3 cellular contexts compared by ENCODE assay signal in genomic region chr5:73422164-73422563, GRCh38.
TF ChIP-seq lines count a peak whose summit lies in the region.

No MANE protein-coding gene starts in this region.

TF ChIP-seq in A549, 52 proteins besides CTCF, POLR2A, EP300 and RAD21:
- no peak for TF ChIP-seq ESRRA (IDR thresholded peaks at IDR 0.05; ENCODE audit: borderline replicate concordance, low read length)
- no peak for TF ChIP-seq FOXS1 (CRISPR knock-in tag; IDR thresholded peaks at IDR 0.05)
- TF ChIP-seq MAX (IDR thresholded peaks at IDR 0.05) = no peak
- TF ChIP-seq RNF2 (IDR thresholded peaks at IDR 0.05; ENCODE audit: borderline replicate concordance, low read depth) = no peak
- no peak for TF ChIP-seq EHF (CRISPR knock-in tag; IDR thresholded peaks at IDR 0.05)
- TF ChIP-seq RARB (CRISPR knock-in tag; IDR thresholded peaks at IDR 0.05) = no peak
- no peak for TF ChIP-seq ZFP36 (IDR thresholded peaks at IDR 0.05; ENCODE audit: borderline replicate concordance, partially characterized antibody)
- no peak for TF ChIP-seq SMC3 (IDR thresholded peaks at IDR 0.05)
- TF ChIP-seq ZSCAN20 (CRISPR knock-in tag; IDR thresholded peaks at IDR 0.05) = no peak
- TF ChIP-seq HEYL (CRISPR knock-in tag; IDR thresholded peaks at IDR 0.05) = no peak
- no peak for TF ChIP-seq HOXB5 (CRISPR knock-in tag; IDR thresholded peaks at IDR 0.05)
- TF ChIP-seq ZC3H11A (IDR thresholded peaks at IDR 0.05) = no peak
- no peak for TF ChIP-seq CBX8 (IDR thresholded peaks at IDR 0.05)
- no peak for TF ChIP-seq ATOH8 (CRISPR knock-in tag; IDR thresholded peaks at IDR 0.05; ENCODE audit: low read depth)

TF ChIP-seq in GM23338, 12 proteins besides CTCF, POLR2A, EP300 and RAD21:
- TF ChIP-seq ZNF462 (CRISPR knock-in tag; IDR thresholded peaks at IDR 0.05) (no peak), ETS1 (IDR thresholded peaks at IDR 0.05) (no peak), REST (IDR thresholded peaks at IDR 0.05; ENCODE audit: unreplicated experiment) (no peak), ZNF331 (CRISPR knock-in tag; IDR thresholded peaks at IDR 0.05; ENCODE audit: low read depth) (no peak), EZH2 (IDR thresholded peaks at IDR 0.05; ENCODE audit: low read depth, unreplicated experiment) (peak; percentile 4)

TF ChIP-seq in H1, 55 proteins besides CTCF, POLR2A, EP300 and RAD21:
- TF ChIP-seq CBX5 (IDR thresholded peaks at IDR 0.05; ENCODE audit: low read depth, low read length) (no peak), MAX (IDR thresholded peaks at IDR 0.05) (0 out of 2 replicates have a peak, but pooled peaks have one; percentile 16)
